In genomic region chr4:177191586-177191985, GRCh38 we compare ENCODE assay signal across 1 cellular context.
TF ChIP-seq lines count a peak whose summit lies in the region.

No MANE protein-coding gene starts in this region.

TF ChIP-seq in GM23338, 12 proteins besides CTCF, POLR2A, EP300 and RAD21 (continued from another document):
- TF ChIP-seq ZNF462 (CRISPR knock-in tag; IDR thresholded peaks at IDR 0.05) (no peak), CREB1 (CRISPR knock-in tag; IDR thresholded peaks at IDR 0.05; ENCODE audit: low read depth) (no peak), JUNB (IDR thresholded peaks at IDR 0.05; ENCODE audit: unreplicated experiment) (no peak), ZNF331 (CRISPR knock-in tag; IDR thresholded peaks at IDR 0.05; ENCODE audit: low read depth) (no peak)
